ENCODE assay signal across 10 cellular contexts in the genomic region with DNA sequence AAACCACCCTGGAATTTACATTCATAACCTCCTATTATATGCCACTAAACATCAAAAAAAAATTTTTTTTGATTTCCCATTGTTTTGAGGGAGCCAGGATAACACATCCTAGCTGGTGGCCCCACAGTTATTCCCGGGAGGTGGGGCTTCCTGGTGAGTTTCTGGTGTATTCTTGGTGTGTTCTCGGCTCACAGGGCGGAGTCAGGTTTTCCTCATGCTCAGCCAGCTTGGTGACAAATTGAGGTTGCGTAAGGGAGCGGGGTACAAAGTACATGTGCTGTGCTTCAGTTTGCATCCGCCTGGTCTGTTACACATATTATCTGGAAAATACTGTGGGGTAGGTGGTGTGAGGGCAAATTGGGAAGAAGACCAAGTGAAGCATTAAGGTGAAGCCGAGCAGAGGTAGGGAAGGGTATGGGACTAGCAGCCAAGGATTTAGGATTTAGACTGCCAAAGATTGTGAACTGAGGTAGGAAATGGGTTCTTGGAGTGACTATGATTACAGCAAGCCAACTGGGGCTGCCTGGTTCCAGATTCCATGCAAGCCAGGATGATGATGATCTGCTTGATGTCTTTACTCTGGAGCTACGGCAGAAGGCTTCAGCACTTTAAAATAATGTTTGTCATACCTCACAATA. TPM values are rescaled to one million over a fixed set of nuclear protein-coding genes. Genes with fewer than 3 reads are reported as not detected.
DNase-seq lines count a peak whose midpoint lies in the region; ATAC-seq lines count a peak whose summit lies in the region.
"Had no signal": no experiment of that assay in that cellular context is flagged by ENCODE, and none has a peak within 500 bp of the region (broad histone marks: within the 10 kb centered on the region; RNA-seq: fewer than 3 reads in every experiment).

No MANE protein-coding gene starts in this region.

- H3K4me1 ChIP-seq in mesendoderm (ENCODE audit: control insufficient read depth, low read depth, low read length), result no peaks in the 10 kb centered on the region

- no peak overlapping the region for H3K4me2 ChIP-seq in mesendoderm (ENCODE audit: low read length)

- peak overlapping the region; percentile 2 for H3K56ac ChIP-seq in mesendoderm (ENCODE audit: low read length)

- H3K36me3 ChIP-seq in mesendoderm (ENCODE audit: control insufficient read depth, insufficient read depth, low read length), result no peaks in the 10 kb centered on the region

- no peak overlapping the region for H3K27ac ChIP-seq in mesendoderm (ENCODE audit: low read depth, low read length)

- H3K23ac ChIP-seq in mesendoderm (ENCODE audit: low read length), result no peak overlapping the region

- no peak overlapping the region for H2BK120ac ChIP-seq in mesendoderm (ENCODE audit: low read depth, low read length)

- DNase-seq in activated effector memory CD4-positive, alpha-beta T cell treated with anti-CD3 and anti-CD28 coated beads, Interleukin-2, amount 50 U/mL, for 16 hours, result peak; percentile 38
- no peak for DNase-seq in activated effector memory CD4-positive, alpha-beta T cell treated with Interleukin-2 at 50 U/mL for 16 hours
- DNase-seq in dermis microvascular lymphatic vessel endothelial cell (ENCODE audit: low read depth in 2 of 2), result peak; percentile 52 to 63
- peak; percentile 43 for DNase-seq in mesendoderm
- DNase-seq in NCI-H1694 (lab: John Stamatoyannopoulos, UW), result no peak
- no peak for DNase-seq in T-helper 1 cell
- DNase-seq: amygdala; stimulated activated naive B cell treated with anti-CD40 and anti-IgM and Interleukin-4, amounts not matched to agents 10 μg/mL and 1 μg/mL and 100 μg/mL, for 72 hours had no signal

- H3K4ac ChIP-seq in mesendoderm (ENCODE audit: low read depth, low read length), result no peak overlapping the region

- peak overlapping the region; percentile 0 for H3K18ac ChIP-seq in mesendoderm (ENCODE audit: low read length)

- no peaks in the 10 kb centered on the region for H3K79me1 ChIP-seq in mesendoderm (ENCODE audit: low read length)

- no peak overlapping the region for H2BK15ac ChIP-seq in mesendoderm (replicated peaks; ENCODE audit: low read depth)

- no peak overlapping the region for H3K4me3 ChIP-seq in mesendoderm (ENCODE audit: low read length)

- no peaks in the 10 kb centered on the region for H3K27me3 ChIP-seq in mesendoderm (ENCODE audit: insufficient read depth, low read length, poor library complexity)

- ATAC-seq in HG03432 (IDR thresholded peaks at IDR 0.05; ENCODE audit: unreplicated experiment), result no peak
- no peak for ATAC-seq in HG02642 (IDR thresholded peaks at IDR 0.05; ENCODE audit: poor library complexity, unreplicated experiment)
- ATAC-seq: stimulated activated naive B cell treated with anti-CD40 and anti-IgM and Interleukin-4, amounts not matched to agents 10 μg/mL and 1 μg/mL and 100 μg/mL, for 72 hours had no signal

- H3K9ac ChIP-seq in mesendoderm (ENCODE audit: low read length), result no peak overlapping the region

- H4K5ac ChIP-seq in mesendoderm (ENCODE audit: low read length), result no peak overlapping the region

- no peaks in the 10 kb centered on the region for H3K79me2 ChIP-seq in mesendoderm (ENCODE audit: control insufficient read depth, insufficient read depth, low read length)

- no peak overlapping the region for H2BK5ac ChIP-seq in mesendoderm (ENCODE audit: low read length)

- H4K8ac ChIP-seq in mesendoderm (ENCODE audit: low read depth, low read length), result no peak overlapping the region

- no CpG with 5 or more reads among the region's 8 CpGs for WGBS in mesendoderm (ENCODE audit: extremely low coverage, insufficient coverage, low lambda C conversion rate)

- H2AK5ac ChIP-seq in mesendoderm (ENCODE audit: low read length), result no peak overlapping the region

RNA-seq across cellular contexts. Expression of gene EEF1A1, which starts 46.2 kb away (rescaled TPM):
- 19,247 and 25,959 TPM in 2 replicates for total RNA-seq in dermis microvascular lymphatic vessel endothelial cell
- polyA plus RNA-seq in mesendoderm (2013, experiment 1 of 2), result 13,473 TPM
- polyA plus RNA-seq in mesendoderm (2013, experiment 2 of 2), result 13,556 TPM

Comparison
In these comparisons a context has a peak if more than half of its experiments do, and no peak if none do; other contexts are left out.
1. DNase-seq: peak in activated effector memory CD4-positive, alpha-beta T cell treated with anti-CD3 and anti-CD28 coated beads, Interleukin-2, amount 50 U/mL, for 16 hours (single experiment), dermis microvascular lymphatic vessel endothelial cell (2 of 2) and mesendoderm (single experiment); none in activated effector memory CD4-positive, alpha-beta T cell treated with Interleukin-2 at 50 U/mL for 16 hours (single experiment), NCI-H1694 (single experiment) and T-helper 1 cell (0 of 5).